ENCODE assay signal across 19 cellular contexts in genomic region chr12:42612258-42612608, GRCh38. TPM values are rescaled to one million over a fixed set of nuclear protein-coding genes. Genes with fewer than 3 reads are reported as not detected.
"Had no signal": no experiment of that assay in that cellular context is flagged by ENCODE, and none has a peak within 500 bp of the region (broad histone marks: within the 10 kb centered on the region; RNA-seq: fewer than 3 reads in every experiment).

No MANE protein-coding gene starts in this region.

- H3K27ac Mint-ChIP-seq: activated CD4-positive, alpha-beta T cell treated with anti-CD3 and anti-CD28 coated beads, Interleukin-2, amount 10 ng/mL, durations not matched to agents 7 days and 5 days; neural progenitor cell; stimulated activated naive CD8-positive, alpha-beta T cell treated with anti-CD3 and anti-CD28 coated beads, Interleukin-15, Interleukin-2, amounts not matched to agents 100 ng/mL and 50 ng/mL, for 24 hours; T-helper 1 cell treated with Interleukin-12 subunit alpha and Interleukin-12 subunit beta and Interleukin-4 antibody, amounts not matched to agents 30 μg/mL and 1 μg/mL, for 36 hours had no signal

- H3K9me3 Mint-ChIP-seq: activated CD4-positive, alpha-beta T cell treated with anti-CD3 and anti-CD28 coated beads, Interleukin-2, amount 10 ng/mL, durations not matched to agents 7 days and 5 days had no signal

- H3K36me3 Mint-ChIP-seq: neural progenitor cell had no signal

- H3K4me1 ChIP-seq: colonic mucosa, left lung, neural progenitor cell, prostate gland, right atrium auricular region had no signal

- H3K4me2 ChIP-seq: neural progenitor cell had no signal

- H3K27ac ChIP-seq: colonic mucosa, left lung, neural progenitor cell, prostate gland, right atrium auricular region, suprapubic skin, vagina had no signal

- H3K27me3 ChIP-seq: colonic mucosa, left lung, neural progenitor cell, right atrium auricular region, suprapubic skin, vagina had no signal

- H3K9me3 ChIP-seq: colonic mucosa, prostate gland, vagina had no signal

- H3K4me3 Mint-ChIP-seq: activated CD4-positive, alpha-beta T cell treated with anti-CD3 and anti-CD28 coated beads, Interleukin-2, amount 10 ng/mL, durations not matched to agents 7 days and 5 days; activated T-cell treated with anti-CD3 and anti-CD28 coated beads, Interleukin-2, amount 50 U/mL, for 4 hours; neural progenitor cell; stimulated activated naive CD8-positive, alpha-beta T cell treated with anti-CD3 and anti-CD28 coated beads, Interleukin-15, Interleukin-2, amounts not matched to agents 100 ng/mL and 50 ng/mL, for 24 hours; T-helper 1 cell treated with Interleukin-12 subunit alpha and Interleukin-12 subunit beta and Interleukin-4 antibody, amounts not matched to agents 30 μg/mL and 1 μg/mL, for 36 hours had no signal

- H3K4me1 Mint-ChIP-seq: activated CD4-positive, alpha-beta T cell treated with anti-CD3 and anti-CD28 coated beads, Interleukin-2, amount 10 ng/mL, durations not matched to agents 7 days and 5 days; neural progenitor cell had no signal

- H3K4me3 ChIP-seq: colonic mucosa, left lung, neural progenitor cell, prostate gland, right atrium auricular region, skin epidermis, suprapubic skin, vagina had no signal

- DNase-seq: activated CD4-positive, alpha-beta T cell treated with anti-CD3 and anti-CD28 coated beads, Interleukin-2, amount 10 ng/mL, durations not matched to agents 7 days and 5 days; activated CD8-positive, alpha-beta memory T cell treated with anti-CD3 and anti-CD28 coated beads, Interleukin-2, amount 50 U/mL, for 4 hours; activated naive CD4-positive, alpha-beta T cell treated with anti-CD3 and anti-CD28 coated beads, Interleukin-2, amount 50 U/mL, for 16 hours; activated T-cell treated with anti-CD3 and anti-CD28 coated beads, Interleukin-2, amount 50 U/mL, for 4 hours; colonic mucosa; kidney; left lung; stimulated activated CD4-positive, alpha-beta T cell treated with anti-CD3 and anti-CD28 coated beads, Interleukin-15, amount 100 ng/mL, for 24 hours; stimulated activated CD4-positive, alpha-beta T cell treated with anti-CD3 and anti-CD28 coated beads, Interleukin-2, amount 100 ng/mL, for 48 hours; trophoblast cell had no signal

- H3K9ac ChIP-seq: neural progenitor cell had no signal

- H3K27me3 Mint-ChIP-seq: activated CD4-positive, alpha-beta T cell treated with anti-CD3 and anti-CD28 coated beads, Interleukin-2, amount 10 ng/mL, durations not matched to agents 7 days and 5 days had no signal

- ATAC-seq: activated T-cell treated with anti-CD3 and anti-CD28 coated beads, Interleukin-2, amount 50 U/mL, for 4 hours; esophagus mucosa; left lung had no signal

- H3K36me3 ChIP-seq: colonic mucosa, left lung, neural progenitor cell, prostate gland, right atrium auricular region, suprapubic skin, vagina had no signal

RNA-seq across cellular contexts. Expression of gene PRICKLE1, which starts 22.7 kb away (rescaled TPM):
- total RNA-seq: activated T-cell treated with anti-CD3 and anti-CD28 coated beads, Interleukin-2, amount 50 U/mL, for 4 hours had no signal
